1 cellular context compared by ENCODE assay signal in the genomic region with DNA sequence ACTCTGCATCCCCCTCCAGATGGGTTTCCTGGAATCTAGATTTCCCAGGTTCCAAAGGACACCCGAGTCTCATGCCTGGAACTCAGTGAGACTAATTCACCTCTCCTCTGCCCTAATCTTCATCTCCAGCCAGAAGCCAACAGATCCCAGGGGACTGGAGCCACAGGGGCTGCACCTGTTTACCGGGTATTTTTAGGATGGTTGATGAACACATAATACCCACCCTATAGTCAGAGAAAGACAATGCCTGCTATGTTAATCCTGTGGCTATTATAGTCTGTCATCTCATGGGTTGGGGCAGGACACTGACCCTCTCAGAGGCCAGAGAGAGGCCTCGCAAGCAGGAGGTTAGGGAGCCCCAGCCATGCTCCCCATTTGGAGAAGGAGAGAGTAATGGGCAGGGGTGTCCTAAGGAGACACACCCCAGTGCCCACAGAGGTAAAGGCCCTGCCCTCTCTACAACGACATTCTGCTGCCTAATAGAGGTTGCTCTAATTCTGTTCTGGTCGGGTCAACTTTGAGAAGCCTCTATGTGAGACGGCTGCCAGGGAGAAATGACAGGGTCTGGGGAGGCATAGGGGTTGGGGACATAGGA.
A peak's percentile ranks its signal among the peaks of the same experiment; 100 is the strongest.
TF ChIP-seq lines count a peak whose summit lies in the region.

No MANE protein-coding gene starts in this region.

TF ChIP-seq in GM12878, 131 proteins besides CTCF, POLR2A, EP300 and RAD21:
- no peak for TF ChIP-seq EGR1 (IDR thresholded peaks at IDR 0.05; ENCODE audit: borderline replicate concordance in 1 of 2, low read depth in 2 of 2, low read length in 2 of 2)
- peak; percentile 79 for TF ChIP-seq MEF2B (IDR thresholded peaks at IDR 0.05; ENCODE audit: partially characterized antibody, poor library complexity, severe bottlenecking)
- TF ChIP-seq ZZZ3 (IDR thresholded peaks at IDR 0.05; ENCODE audit: control insufficient read depth, insufficient read length, low read depth), result no peak
- no peak for TF ChIP-seq PAX8 (IDR thresholded peaks at IDR 0.05)
- no peak for TF ChIP-seq HDAC2 (IDR thresholded peaks at IDR 0.05)
- peak; percentile 24; the same call in 1 of the 2 replicates for TF ChIP-seq IKZF1 (conservative IDR thresholded peaks at IDR 0.05)
- TF ChIP-seq CREB1 (IDR thresholded peaks at IDR 0.05; ENCODE audit: low read depth), result no peak
